17 cellular contexts compared by ENCODE assay signal in the genomic region with DNA sequence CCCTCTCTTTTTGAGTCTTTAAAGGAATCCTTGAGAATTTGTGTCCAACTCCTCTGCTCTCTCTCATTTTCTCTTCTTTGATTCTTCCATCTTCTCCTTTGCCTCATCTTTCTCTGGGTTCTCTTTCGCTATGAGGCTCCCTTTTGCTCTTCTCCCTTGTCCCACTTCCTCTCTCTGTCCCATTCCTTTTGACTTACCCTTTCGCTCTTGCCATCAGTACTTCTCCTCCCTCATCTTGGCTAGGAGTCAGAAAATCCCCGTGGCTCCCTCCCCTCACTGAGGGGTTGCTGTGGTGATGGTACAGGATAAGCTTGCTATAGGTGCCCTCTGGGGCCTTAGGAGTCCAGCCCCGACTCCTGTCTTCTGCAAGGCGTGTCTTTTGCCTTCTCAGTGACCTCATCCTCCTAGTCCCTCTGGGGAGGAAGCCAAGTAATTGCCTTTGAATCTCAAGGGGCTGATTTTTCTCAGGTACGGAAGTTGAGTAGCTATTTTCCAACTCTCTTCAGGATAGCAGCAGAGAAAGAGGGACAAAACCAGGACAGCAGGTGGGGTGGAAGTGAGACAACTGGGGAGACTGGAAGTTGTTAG. TPM values are rescaled to one million over a fixed set of nuclear protein-coding genes. Genes with fewer than 3 reads are reported as not detected.
A peak's percentile ranks its signal among the peaks of the same experiment; 100 is the strongest.
DNase-seq lines count a peak whose midpoint lies in the region; ATAC-seq, FAIRE-seq and TF ChIP-seq lines count a peak whose summit lies in the region.
"Had no signal": no experiment of that assay in that cellular context is flagged by ENCODE, and none has a peak within 500 bp of the region (broad histone marks: within the 10 kb centered on the region; RNA-seq: fewer than 3 reads in every experiment).

No MANE protein-coding gene starts in this region.

- no peaks in the 10 kb centered on the region for H3K9me3 ChIP-seq in BLaER1 treated with 17β-estradiol and CSF1 and Interleukin-3, amounts not matched to agents 10 nM and 100 nM (replicated peaks in 1 of 11)
- no peaks in the 10 kb centered on the region for H3K9me3 ChIP-seq in HepG2 (ENCODE audit: low read length)
- H3K9me3 ChIP-seq: BE2C had no signal

- 3% methylated on average over 6 of the region's 6 CpGs for WGBS in HepG2 (ENCODE audit: low lambda C conversion rate)

- H2AFZ ChIP-seq in HepG2 (ENCODE audit: low read length), result no peak overlapping the region

- H3K9ac ChIP-seq in BLaER1 treated with 17β-estradiol and CSF1 and Interleukin-3, amounts not matched to agents 10 nM and 100 nM, result no peak overlapping the region
- no peak overlapping the region for H3K9ac ChIP-seq in HepG2 (ENCODE audit: insufficient read depth, low read depth, low read length)

- TF ChIP-seq POLR2A in NB4 (IDR thresholded peaks at IDR 0.05; ENCODE audit: extremely low read depth, insufficient read length) (no peak), HepG2 (IDR thresholded peaks at IDR 0.05; ENCODE audit: insufficient read depth in 1 of 2, low read depth in 2 of 2, low read length in 2 of 2) (no peak)

- H3K27me3 ChIP-seq in BLaER1 treated with 17β-estradiol and CSF1 and Interleukin-3, amounts not matched to agents 10 nM and 100 nM, result peaks cover 0 to 9% (median 2%) of the 10 kb centered on the region in 11 experiments; a peak in 13 of 22 replicates
- peaks cover 3 to 23% of the 10 kb centered on the region in 2 experiments; a peak in 4 of 5 replicates for H3K27me3 ChIP-seq in HepG2 (ENCODE audit: control insufficient read depth in 1 of 2, insufficient read depth in 2 of 2, low read length in 2 of 2)

- FAIRE-seq in HepG2 (lab: Jason Lieb, UNC), result no peak

- no peak for TF ChIP-seq EP300 in HepG2 (IDR thresholded peaks at IDR 0.05; ENCODE audit: low read depth in 2 of 2, low read length in 2 of 2)
- no peak for TF ChIP-seq EP300 in HepG2 (CRISPR knock-in tag; IDR thresholded peaks at IDR 0.05; ENCODE audit: borderline replicate concordance)

- no peak overlapping the region for H3K4me3 Mint-ChIP-seq in CD14-positive monocyte
- H3K4me3 Mint-ChIP-seq: CD8-positive, alpha-beta T cell had no signal

- TF ChIP-seq CTCF in NB4 (IDR thresholded peaks at IDR 0.05; ENCODE audit: low read depth, low read length), result no peak
- no peak for TF ChIP-seq CTCF in HepG2 (CRISPR knock-in tag; IDR thresholded peaks at IDR 0.05)
- TF ChIP-seq CTCF in CD14-positive monocyte (IDR thresholded peaks at IDR 0.05), result no peak

- H4K20me1 ChIP-seq in BLaER1 treated with 17β-estradiol and CSF1 and Interleukin-3, amounts not matched to agents 10 nM and 100 nM, result no peaks in the 10 kb centered on the region
- no peaks in the 10 kb centered on the region for H4K20me1 ChIP-seq in HepG2 (ENCODE audit: insufficient read depth, low read length)

- H3K27me3 Mint-ChIP-seq in CD14-positive monocyte (ENCODE audit: low read depth in 3 of 3), result peaks cover 2 to 11% (median 7%) of the 10 kb centered on the region in 3 donors

- BruUV-seq in HepG2 (replicated peaks; lab: Mats Ljungman, UMichigan), result no TSS peak

- in situ Hi-C loops in HepG2 (cut with HindIII; ENCODE audit: extremely low pct_ligation_motif_present, low pct_unique_long_range_greater_than_20kb), result no loop called here

- H3K4me3 ChIP-seq in BLaER1 treated with 17β-estradiol and CSF1 and Interleukin-3, amounts not matched to agents 10 nM and 100 nM, result no peak overlapping the region
- H3K4me3 ChIP-seq in NB4 (ENCODE audit: low read depth, low read length) (no peak overlapping the region), HepG2 (replicated peaks in 1 of 3; ENCODE audit: insufficient read depth in 1 of 3, low read depth in 2 of 3, low read length in 3 of 3) (no peak overlapping the region)

- ATAC-seq in HepG2 (no peak), HG02840 (IDR thresholded peaks at IDR 0.05; ENCODE audit: low FRiP score, unreplicated experiment) (no peak)
- ATAC-seq: CD8-positive, alpha-beta T cell; HCT116 had no signal

- peaks cover 23 to 47% (median 26%) of the 10 kb centered on the region in 10 experiments for H3K4me1 ChIP-seq in BLaER1 treated with 17β-estradiol and CSF1 and Interleukin-3, amounts not matched to agents 10 nM and 100 nM
- H3K4me1 ChIP-seq in HepG2 (ENCODE audit: insufficient read depth, low read length), result no peaks in the 10 kb centered on the region
- H3K4me1 ChIP-seq: BE2C had no signal

- peaks cover 0 to under 1% (median 0%) of the 10 kb centered on the region in 7 donors for H3K9me3 Mint-ChIP-seq in CD14-positive monocyte
- H3K9me3 Mint-ChIP-seq: CD8-positive, alpha-beta T cell had no signal

- H3K4me2 ChIP-seq in BLaER1 treated with 17β-estradiol and CSF1 and Interleukin-3, amounts not matched to agents 10 nM and 100 nM, result peak overlapping the region; percentile 8 to 57 (median 31); a peak in 16 of 22 replicates
- H3K4me2 ChIP-seq in HepG2 (ENCODE audit: low read depth, low read length), result no peak overlapping the region

- peaks cover 11 to 19% of the 10 kb centered on the region in 2 donors for H3K36me3 Mint-ChIP-seq in CD14-positive monocyte
- H3K36me3 Mint-ChIP-seq: CD8-positive, alpha-beta T cell had no signal

- intact Hi-C loops in HepG2 (cut with micrococcal nuclease; ENCODE audit: unreplicated experiment) (no loop called here), CD14-positive monocyte (cut with micrococcal nuclease) (no loop called here)

- POLR2A ChIA-PET in HepG2 (lab: Yijun Ruan, JAX), result no interaction called here

- no peak for TF ChIP-seq RAD21 in HepG2 (CRISPR knock-in tag; IDR thresholded peaks at IDR 0.05)

- CTCF ChIA-PET in HepG2 (lab: Yijun Ruan, JAX; ENCODE audit: low intra/inter-chr PET ratio, low total read pairs), result no interaction called here

- no peak overlapping the region for H3K27ac ChIP-seq in BLaER1 treated with 17β-estradiol and CSF1 and Interleukin-3, amounts not matched to agents 10 nM and 100 nM
- no peak overlapping the region for H3K27ac ChIP-seq in HepG2 (ENCODE audit: extremely low read length, insufficient read depth, low read length)

- H3K27ac Mint-ChIP-seq in CD14-positive monocyte, result no peak overlapping the region
- H3K27ac Mint-ChIP-seq: CD8-positive, alpha-beta T cell had no signal

- H3K36me3 ChIP-seq in BLaER1 treated with 17β-estradiol and CSF1 and Interleukin-3, amounts not matched to agents 10 nM and 100 nM, result peaks cover 0 to 39% (median 7%) of the 10 kb centered on the region in 11 experiments; a peak in 8 of 22 replicates
- no peaks in the 10 kb centered on the region for H3K36me3 ChIP-seq in HepG2 (replicated peaks in 1 of 2; ENCODE audit: control insufficient read depth in 1 of 2, insufficient read depth in 2 of 2, low read length in 2 of 2)
- H3K36me3 ChIP-seq: BE2C had no signal

- H3K79me2 ChIP-seq in HepG2 (ENCODE audit: insufficient read depth, low read length), result no peaks in the 10 kb centered on the region

- H3K4me1 Mint-ChIP-seq in CD14-positive monocyte, result peaks cover 15% of the 10 kb centered on the region

- peak; percentile 24 for DNase-seq in NCI-H1436 (lab: John Stamatoyannopoulos, UW)
- DNase-seq in NCI-H1436 treated with DMSO at 0.1 percent for 48 hours (lab: John Stamatoyannopoulos, UW), result no peak
- DNase-seq in NB4 (ENCODE audit: low read depth), result peak; percentile 35
- DNase-seq in HepG2 (ENCODE audit: low spot score), result no peak
- no peak for DNase-seq in CD14-positive monocyte (ENCODE audit: low spot score)
- DNase-seq: ACHN; BE2C; Calu3; CD8-positive, alpha-beta T cell; GDM1; GOT3; H7; KG1 had no signal

RNA-seq across cellular contexts. Expression of a gene that starts 6.4 kb away (rescaled TPM):
- not detected in 2 replicates for total RNA-seq in HepG2 (2016; rRNA removed; fragmentation: Illumina TruSeq; extraction: Trizol)
- total RNA-seq in HepG2 (2016; cell fraction: cytosol; rRNA removed; fragmentation: Illumina TruSeq; extraction: Trizol; ENCODE audit: low read depth), result not detected in 2 replicates
- not detected in 2 replicates for total RNA-seq in HepG2 (2016; cell fraction: insoluble cytoplasmic fraction; rRNA removed; fragmentation: Illumina TruSeq; extraction: Trizol)
- total RNA-seq in HepG2 (2016; cell fraction: membrane; rRNA removed; fragmentation: Illumina TruSeq; extraction: Trizol), result not detected in 2 replicates
- not detected in 2 replicates for total RNA-seq in HepG2 (2016; cell fraction: nucleus; rRNA removed; fragmentation: Illumina TruSeq; extraction: Trizol)
- not detected in 2 replicates for polyA plus RNA-seq in HepG2 (2011; rRNA removed)
- not detected in 2 replicates for polyA plus RNA-seq in HepG2 (2011; cell fraction: cytosol; rRNA removed)
- polyA plus RNA-seq in HepG2 (2011; cell fraction: nucleus; rRNA removed), result not detected in 2 replicates
- not detected in 2 replicates for polyA plus RNA-seq in HepG2 (2012)
- polyA plus RNA-seq in HepG2 (2016; cell fraction: cytosol; fragmentation: Illumina TruSeq; extraction: Trizol; ENCODE audit: low read depth), result not detected in 2 replicates
- polyA plus RNA-seq in HepG2 (2016; cell fraction: insoluble cytoplasmic fraction; fragmentation: Illumina TruSeq; extraction: Trizol; ENCODE audit: low read depth), result not detected in 2 replicates
- polyA plus RNA-seq in HepG2 (2016; cell fraction: membrane; fragmentation: Illumina TruSeq; extraction: Trizol; ENCODE audit: low read depth), result not detected in 2 replicates
- not detected in 2 replicates for polyA plus RNA-seq in HepG2 (2016; cell fraction: nucleus; fragmentation: Illumina TruSeq; extraction: Trizol; ENCODE audit: insufficient read depth, low read depth)
- polyA minus RNA-seq in HepG2 (2011; rRNA and poly(A)+ RNA removed; ENCODE audit: low replicate concordance), result not detected in 2 replicates
- polyA minus RNA-seq in HepG2 (2011; cell fraction: cytosol; rRNA and poly(A)+ RNA removed), result not detected in 2 replicates
- not detected in 2 replicates for polyA minus RNA-seq in HepG2 (2011; cell fraction: nucleus; rRNA and poly(A)+ RNA removed)
- under 1 TPM; 0.57 to 0.82 TPM for polyA plus RNA-seq in CD14-positive monocyte
- total RNA-seq: Calu3 had no signal

RNA-seq across cellular contexts. Expression of a gene that starts 32.7 kb away (rescaled TPM):
- total RNA-seq in HepG2 (2016; rRNA removed; fragmentation: Illumina TruSeq; extraction: Trizol), result 0.20 TPM in 1 of 2 replicates, not detected in the other
- total RNA-seq in HepG2 (2016; cell fraction: cytosol; rRNA removed; fragmentation: Illumina TruSeq; extraction: Trizol; ENCODE audit: low read depth), result 2.0 and 3.3 TPM in 2 replicates
- total RNA-seq in HepG2 (2016; cell fraction: insoluble cytoplasmic fraction; rRNA removed; fragmentation: Illumina TruSeq; extraction: Trizol), result 0.32 TPM in 1 of 2 replicates, not detected in the other
- 2.0 TPM in 2 replicates for total RNA-seq in HepG2 (2016; cell fraction: membrane; rRNA removed; fragmentation: Illumina TruSeq; extraction: Trizol)
- total RNA-seq in HepG2 (2016; cell fraction: nucleus; rRNA removed; fragmentation: Illumina TruSeq; extraction: Trizol), result not detected in 2 replicates
- not detected in 2 replicates for polyA plus RNA-seq in HepG2 (2011; rRNA removed)
- not detected in 2 replicates for polyA plus RNA-seq in HepG2 (2011; cell fraction: cytosol; rRNA removed)
- not detected in 2 replicates for polyA plus RNA-seq in HepG2 (2011; cell fraction: nucleus; rRNA removed)
- polyA plus RNA-seq in HepG2 (2012), result not detected in 2 replicates
- 6.8 and 7.3 TPM in 2 replicates for polyA plus RNA-seq in HepG2 (2016; cell fraction: cytosol; fragmentation: Illumina TruSeq; extraction: Trizol; ENCODE audit: low read depth)
- 0.42 and 0.51 TPM in 2 replicates for polyA plus RNA-seq in HepG2 (2016; cell fraction: insoluble cytoplasmic fraction; fragmentation: Illumina TruSeq; extraction: Trizol; ENCODE audit: low read depth)
- polyA plus RNA-seq in HepG2 (2016; cell fraction: membrane; fragmentation: Illumina TruSeq; extraction: Trizol; ENCODE audit: low read depth), result 3.8 and 4.0 TPM in 2 replicates
- 0.74 TPM in 1 of 2 replicates, not detected in the other for polyA plus RNA-seq in HepG2 (2016; cell fraction: nucleus; fragmentation: Illumina TruSeq; extraction: Trizol; ENCODE audit: insufficient read depth, low read depth)
- polyA minus RNA-seq in HepG2 (2011; rRNA and poly(A)+ RNA removed; ENCODE audit: low replicate concordance), result not detected in 2 replicates
- polyA minus RNA-seq in HepG2 (2011; cell fraction: cytosol; rRNA and poly(A)+ RNA removed), result not detected in 2 replicates
- polyA minus RNA-seq in HepG2 (2011; cell fraction: nucleus; rRNA and poly(A)+ RNA removed), result not detected in 2 replicates
- polyA plus RNA-seq in CD14-positive monocyte, result not detected
- total RNA-seq: A172; CD8-positive, alpha-beta T cell had no signal

RNA-seq across cellular contexts. Expression of a gene that starts 58.2 kb away (rescaled TPM):
- not detected in 2 replicates for total RNA-seq in HepG2 (2016; rRNA removed; fragmentation: Illumina TruSeq; extraction: Trizol)
- total RNA-seq in HepG2 (2016; cell fraction: cytosol; rRNA removed; fragmentation: Illumina TruSeq; extraction: Trizol; ENCODE audit: low read depth), result not detected in 2 replicates
- not detected in 2 replicates for total RNA-seq in HepG2 (2016; cell fraction: insoluble cytoplasmic fraction; rRNA removed; fragmentation: Illumina TruSeq; extraction: Trizol)
- not detected in 2 replicates for total RNA-seq in HepG2 (2016; cell fraction: membrane; rRNA removed; fragmentation: Illumina TruSeq; extraction: Trizol)
- total RNA-seq in HepG2 (2016; cell fraction: nucleus; rRNA removed; fragmentation: Illumina TruSeq; extraction: Trizol), result not detected in 2 replicates
- polyA plus RNA-seq in HepG2 (2011; rRNA removed) (not detected in 2 replicates), CD14-positive monocyte (100 to 1,000 TPM; 160 to 188 TPM)
- polyA plus RNA-seq in HepG2 (2011; cell fraction: cytosol; rRNA removed), result 0.01 and 0.08 TPM in 2 replicates
- 0.11 and 0.14 TPM in 2 replicates for polyA plus RNA-seq in HepG2 (2011; cell fraction: nucleus; rRNA removed)
- not detected in 2 replicates for polyA plus RNA-seq in HepG2 (2012)
- not detected in 2 replicates for polyA plus RNA-seq in HepG2 (2016; cell fraction: cytosol; fragmentation: Illumina TruSeq; extraction: Trizol; ENCODE audit: low read depth)
- not detected in 2 replicates for polyA plus RNA-seq in HepG2 (2016; cell fraction: insoluble cytoplasmic fraction; fragmentation: Illumina TruSeq; extraction: Trizol; ENCODE audit: low read depth)
- polyA plus RNA-seq in HepG2 (2016; cell fraction: membrane; fragmentation: Illumina TruSeq; extraction: Trizol; ENCODE audit: low read depth), result not detected in 2 replicates
- polyA plus RNA-seq in HepG2 (2016; cell fraction: nucleus; fragmentation: Illumina TruSeq; extraction: Trizol; ENCODE audit: insufficient read depth, low read depth), result not detected in 2 replicates
- 0.08 and 0.26 TPM in 2 replicates for polyA minus RNA-seq in HepG2 (2011; rRNA and poly(A)+ RNA removed; ENCODE audit: low replicate concordance)
- not detected in 2 replicates for polyA minus RNA-seq in HepG2 (2011; cell fraction: cytosol; rRNA and poly(A)+ RNA removed)
- polyA minus RNA-seq in HepG2 (2011; cell fraction: nucleus; rRNA and poly(A)+ RNA removed), result not detected in 2 replicates
- total RNA-seq: A172, Calu3, H7 had no signal

Comparison
In these comparisons a context has a peak if more than half of its experiments do, and no peak if none do; other contexts are left out.
1. DNase-seq: peak in NCI-H1436 (single experiment) and NB4 (single experiment); none in NCI-H1436 treated with DMSO at 0.1 percent for 48 hours (single experiment), HepG2 (single experiment) and CD14-positive monocyte (single experiment).
2. RNA of a gene that starts 58.2 kb away (polyA plus RNA-seq): 160 to 188 TPM in CD14-positive monocyte; 0.01 to 0.14 TPM in HepG2; every median in the first group is over 100 times any median in the second.